Comparison of ENCODE assay signal across 7 cellular contexts in genomic region chr18:55343396-55344073, GRCh38.
DNase-seq lines count a peak whose midpoint lies in the region; ATAC-seq and TF ChIP-seq lines count a peak whose summit lies in the region.

No MANE protein-coding gene starts in this region.

- H3F3A ChIP-seq in PC-3 (ENCODE audit: low read length, unreplicated experiment): no peaks in the 10 kb centered on the region

- no peaks in the 10 kb centered on the region for H3K9me2 ChIP-seq in PC-3 (replicated peaks; ENCODE audit: low read length)

- no peaks in the 10 kb centered on the region for H3K36me3 ChIP-seq in PC-3 (ENCODE audit: low read depth, low read length)

- H3K27me3 ChIP-seq in PC-3 (ENCODE audit: low read length) (no peaks in the 10 kb centered on the region), foreskin keratinocyte (no peaks in the 10 kb centered on the region)

- DNase-seq in GM13977 (ENCODE audit: low spot score): no peak
- DNase-seq in PC-3: peak; percentile 46
- peak in 1 of 2 donors; percentile 11 for DNase-seq in foreskin keratinocyte
- no peak for DNase-seq in stimulated activated naive CD4-positive, alpha-beta T cell (lab: John Stamatoyannopoulos, UW)
- DNase-seq in activated T-cell treated with anti-CD3 and anti-CD28 coated beads, Interleukin-2, amount 50 U/mL, for 1 hour: no peak

- H2AFZ ChIP-seq in PC-3 (ENCODE audit: low read length): no peak overlapping the region

- H3K9ac ChIP-seq in PC-3 (ENCODE audit: low read length): no peak overlapping the region

- H3K79me2 ChIP-seq in PC-3 (ENCODE audit: low read length): no peaks in the 10 kb centered on the region

- in situ Hi-C loops in GM13977 (cut with MboI; ENCODE audit: low pct_unique_long_range_greater_than_20kb, low sequenced_read_pairs, unreplicated experiment): no loop called here

- no peak overlapping the region for H3K4me2 ChIP-seq in PC-3 (ENCODE audit: low read length)

- CTCF ChIA-PET in PC-3 (lab: Charles Lee): interaction anchor here (0.5 to 0.7 kb wide), 3 partner anchors 45 to 825 kb away, joined by 3 read pairs; no protein-coding TSS in a partner anchor

- H3K4me3 ChIP-seq in PC-3 (ENCODE audit: low read length): no peak overlapping the region

- peak; percentile 85 for ATAC-seq in HG02938 (IDR thresholded peaks at IDR 0.05; ENCODE audit: unreplicated experiment)
- peak; percentile 37; the same call in 1 of the 2 replicates for ATAC-seq in PC-3
- peak; percentile 52 for ATAC-seq in foreskin keratinocyte

- POLR2A ChIA-PET in PC-3 (lab: Charles Lee; ENCODE audit: unreplicated experiment): no interaction called here

- no peaks in the 10 kb centered on the region for H4K20me1 ChIP-seq in PC-3 (ENCODE audit: low read length)

- no TSS peak for BruUV-seq in PC-3 (replicated peaks; lab: Mats Ljungman, UMichigan)

- no peaks in the 10 kb centered on the region for H3K9me3 ChIP-seq in PC-3 (ENCODE audit: low read length)

- intact Hi-C loops in PC-3 (cut with micrococcal nuclease): loop anchor here (1.0 to 5.0 kb wide), 4 partner anchors 109 to 1233 kb away; partner anchors contain the start of gene TCF4

- peak; percentile 60 for TF ChIP-seq CTCF in GM13977 (IDR thresholded peaks at IDR 0.05; ENCODE audit: extremely low read depth, insufficient read depth, missing control alignments)
- TF ChIP-seq CTCF in PC-3 (conservative IDR thresholded peaks at IDR 0.05; ENCODE audit: low read depth, low read length): peak; percentile 69
- peak; percentile 64 for TF ChIP-seq CTCF in foreskin keratinocyte (conservative IDR thresholded peaks at IDR 0.05)

- H3K4me1 ChIP-seq in PC-3 (ENCODE audit: insufficient read depth, low read length) (no peaks in the 10 kb centered on the region), foreskin keratinocyte (no peaks in the 10 kb centered on the region)

- H3K27ac ChIP-seq in PC-3 (ENCODE audit: low read length) (no peak overlapping the region), foreskin keratinocyte (no peak overlapping the region), temporal lobe (ENCODE audit: low read depth, low read length) (peak overlapping the region; percentile 44)
